In genomic region chr2:161131804-161132203, GRCh38 we compare ENCODE assay signal across 22 cellular contexts.
"Had no signal": no experiment of that assay in that cellular context is flagged by ENCODE, and none has a peak within 500 bp of the region (broad histone marks: within the 10 kb centered on the region; RNA-seq: fewer than 3 reads in every experiment).

No MANE protein-coding gene starts in this region.

- H3K36me3 ChIP-seq: cardiac muscle cell, right atrium auricular region, suprapubic skin, transverse colon, uterus had no signal

- H3K4me3 ChIP-seq: cardiac muscle cell, dorsolateral prefrontal cortex, lung, right atrium auricular region, suprapubic skin, transverse colon, uterus had no signal

- H3K27me3 Mint-ChIP-seq: activated naive CD8-positive, alpha-beta T cell treated with anti-CD3 and anti-CD28 coated beads for 36 hours; activated T-helper 17 cell treated with anti-CD3 and anti-CD28 coated beads, Interleukin-2, amount 50 U/mL, for 72 hours; progenitor cell of endocrine pancreas had no signal

- H3K36me3 Mint-ChIP-seq: activated naive CD8-positive, alpha-beta T cell treated with anti-CD3 and anti-CD28 coated beads for 36 hours had no signal

- H3K4me3 Mint-ChIP-seq: activated CD4-positive, alpha-beta memory T cell treated with anti-CD3 and anti-CD28 coated beads, Interleukin-2, amount 10 ng/mL, durations not matched to agents 7 days and 5 days; activated CD8-positive, alpha-beta memory T cell treated with anti-CD3 and anti-CD28 coated beads, Interleukin-2, amount 10 ng/mL, durations not matched to agents 7 days and 5 days; activated naive CD8-positive, alpha-beta T cell treated with anti-CD3 and anti-CD28 coated beads for 36 hours; activated T-helper 17 cell treated with anti-CD3 and anti-CD28 coated beads, Interleukin-2, amount 50 U/mL, for 72 hours; endodermal cell; neural crest cell; stimulated activated naive CD8-positive, alpha-beta T cell treated with anti-CD3 and anti-CD28 coated beads, Interleukin-15, amount 100 ng/mL, for 72 hours had no signal

- H3K27ac ChIP-seq: cardiac muscle cell, dorsolateral prefrontal cortex, right atrium auricular region, suprapubic skin, transverse colon, uterus had no signal

- ATAC-seq: activated CD8-positive, alpha-beta memory T cell treated with anti-CD3 and anti-CD28 coated beads, Interleukin-2, amount 10 ng/mL, durations not matched to agents 7 days and 5 days; activated T-helper 17 cell treated with anti-CD3 and anti-CD28 coated beads, Interleukin-2, amount 50 U/mL, for 72 hours; stimulated activated naive CD8-positive, alpha-beta T cell treated with anti-CD3 and anti-CD28 coated beads, Interleukin-15, amount 100 ng/mL, for 72 hours had no signal

- H3K9me3 ChIP-seq: right atrium auricular region, suprapubic skin, transverse colon, uterus had no signal

- DNase-seq: activated CD4-positive, alpha-beta memory T cell treated with anti-CD3 and anti-CD28 coated beads, Interleukin-2, amount 10 ng/mL, durations not matched to agents 7 days and 5 days; activated CD4-positive, alpha-beta T cell treated with anti-CD3 and anti-CD28 coated beads for 48 hours; activated CD4-positive, CD25-positive, alpha-beta regulatory T cell; activated CD8-positive, alpha-beta memory T cell treated with anti-CD3 and anti-CD28 coated beads, Interleukin-2, amount 10 ng/mL, durations not matched to agents 7 days and 5 days; activated naive CD4-positive, alpha-beta T cell; activated naive CD8-positive, alpha-beta T cell treated with anti-CD3 and anti-CD28 coated beads for 36 hours; amygdala; dorsolateral prefrontal cortex; endodermal cell; midbrain; small intestine; stimulated activated CD4-positive, alpha-beta T cell treated with anti-CD3 and anti-CD28 coated beads, Interleukin-4, amount 100 ng/mL, for 1 hour; stimulated activated naive CD8-positive, alpha-beta T cell treated with anti-CD3 and anti-CD28 coated beads, Interleukin-15, amount 100 ng/mL, for 72 hours; transverse colon; uterus had no signal

- H3K27ac Mint-ChIP-seq: activated CD4-positive, alpha-beta memory T cell treated with anti-CD3 and anti-CD28 coated beads, Interleukin-2, amount 10 ng/mL, durations not matched to agents 7 days and 5 days; activated CD8-positive, alpha-beta memory T cell treated with anti-CD3 and anti-CD28 coated beads, Interleukin-2, amount 10 ng/mL, durations not matched to agents 7 days and 5 days; activated T-helper 17 cell treated with anti-CD3 and anti-CD28 coated beads, Interleukin-2, amount 50 U/mL, for 72 hours; endodermal cell; stimulated activated naive CD8-positive, alpha-beta T cell treated with anti-CD3 and anti-CD28 coated beads, Interleukin-15, amount 100 ng/mL, for 72 hours had no signal

- H3K9me3 Mint-ChIP-seq: endodermal cell had no signal

- H3K27me3 ChIP-seq: cardiac muscle cell, dorsolateral prefrontal cortex, right atrium auricular region, suprapubic skin, transverse colon, uterus had no signal
